Comparison of ENCODE assay signal across 25 cellular contexts in the genomic region with DNA sequence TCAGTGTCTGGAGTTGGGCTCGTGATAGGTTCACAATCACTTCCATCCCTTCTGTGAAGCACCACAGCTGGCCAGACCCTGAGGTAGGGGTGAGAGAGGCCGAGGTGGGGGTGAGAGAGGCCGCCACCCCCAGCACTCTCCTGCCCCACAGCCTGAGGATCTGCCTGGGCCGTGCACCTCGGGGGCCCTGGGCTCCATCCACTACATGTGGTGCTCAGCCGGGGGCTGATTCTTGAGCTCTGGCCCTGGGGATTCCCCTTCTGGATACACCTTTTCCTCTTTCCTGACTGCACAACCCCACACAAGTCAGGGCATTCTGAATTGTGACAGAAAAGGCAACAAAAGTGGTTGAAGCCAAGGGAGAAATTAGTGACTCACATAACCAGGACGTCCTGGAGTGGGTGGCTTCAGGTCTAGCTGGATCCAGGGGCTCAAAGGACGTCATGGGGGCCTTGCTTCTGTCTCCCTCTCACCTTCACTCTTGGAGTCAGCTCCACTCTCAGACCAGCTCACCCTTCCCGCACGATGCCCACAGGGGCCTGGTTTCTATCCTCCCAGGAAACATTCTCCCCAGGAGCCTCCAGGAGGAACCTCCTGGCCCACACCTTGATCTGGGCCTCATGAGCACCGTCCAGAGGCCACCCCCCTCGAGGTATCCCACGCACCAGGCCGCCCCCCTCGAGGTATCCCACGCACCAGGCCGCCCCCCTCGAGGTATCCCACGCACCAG. TPM values are rescaled to one million over a fixed set of nuclear protein-coding genes. Genes with fewer than 3 reads are reported as not detected.
DNase-seq lines count a peak whose midpoint lies in the region; ATAC-seq, FAIRE-seq and TF ChIP-seq lines count a peak whose summit lies in the region.
"Had no signal": no experiment of that assay in that cellular context is flagged by ENCODE, and none has a peak within 500 bp of the region (broad histone marks: within the 10 kb centered on the region; RNA-seq: fewer than 3 reads in every experiment).

No MANE protein-coding gene starts in this region.

- H3K9me3 Mint-ChIP-seq in activated CD4-positive, alpha-beta memory T cell treated with anti-CD3 and anti-CD28 coated beads, Interleukin-2, amount 10 ng/mL, durations not matched to agents 7 days and 5 days: no peaks in the 10 kb centered on the region
- H3K9me3 Mint-ChIP-seq in activated CD4-positive, alpha-beta memory T cell treated with anti-CD3 and anti-CD28 coated beads for 36 hours: no peaks in the 10 kb centered on the region
- H3K9me3 Mint-ChIP-seq in astrocyte (ENCODE audit: unreplicated experiment): peaks cover 2% of the 10 kb centered on the region
- no peaks in the 10 kb centered on the region for H3K9me3 Mint-ChIP-seq in osteocyte (ENCODE audit: unreplicated experiment)
- H3K9me3 Mint-ChIP-seq: activated naive CD4-positive, alpha-beta T cell treated with anti-CD3 and anti-CD28 coated beads for 36 hours; activated T-cell treated with anti-CD3 and anti-CD28 coated beads, Interleukin-2, amount 50 U/mL, for 24 hours had no signal

- DNase-seq in activated CD4-positive, alpha-beta memory T cell treated with anti-CD3 and anti-CD28 coated beads, Interleukin-2, amount 10 ng/mL, durations not matched to agents 7 days and 5 days: no peak
- DNase-seq in activated CD4-positive, alpha-beta memory T cell treated with anti-CD3 and anti-CD28 coated beads for 36 hours: no peak
- peak; percentile 26 for DNase-seq in GM23248
- DNase-seq in astrocyte (ENCODE audit: low read depth): no peak
- peak; percentile 84 for DNase-seq in osteoblast (ENCODE audit: insufficient read length, low spot score, missing footprints)
- DNase-seq in small intestine: no peak
- DNase-seq in osteocyte (ENCODE audit: extremely low spot score, unreplicated experiment): no peak
- DNase-seq: activated CD8-positive, alpha-beta memory T cell treated with anti-CD3 and anti-CD28 coated beads for 24 hours; activated naive CD4-positive, alpha-beta T cell treated with anti-CD3 and anti-CD28 coated beads for 36 hours; activated T-cell treated with anti-CD3 and anti-CD28 coated beads, Interleukin-2, amount 50 U/mL, for 24 hours; EL; kidney glomerular epithelial cell; NCI-H1092; NCI-H187; NCI-H2171 treated with DMSO at 0.1 percent for 48 hours; NCI-H526; stimulated activated CD4-positive, alpha-beta T cell treated with anti-CD3 and anti-CD28 coated beads, Interleukin-1b, Interleukin-23, amount 100 ng/mL, for 48 hours; T1000 had no signal

- POLR2A ChIA-PET in activated CD4-positive, alpha-beta memory T cell treated with anti-CD3 and anti-CD28 coated beads, Interleukin-2, amount 10 ng/mL, durations not matched to agents 7 days and 5 days (lab: Charles Lee): interaction anchor here (1.3 to 3.8 kb wide), 3 partner anchors 8 to 27 kb away, joined by 4 to 30 read pairs (median 11); no protein-coding TSS in a partner anchor
- POLR2A ChIA-PET in activated CD4-positive, alpha-beta memory T cell treated with anti-CD3 and anti-CD28 coated beads for 36 hours (lab: Charles Lee): no interaction called here

- H3K4me2 ChIP-seq in GM23248 (ENCODE audit: unreplicated experiment) (no peak overlapping the region), astrocyte (ENCODE audit: low read length) (no peak overlapping the region), osteoblast (ENCODE audit: insufficient read depth, low read length) (no peak overlapping the region)

- H3K36me3 Mint-ChIP-seq in activated CD4-positive, alpha-beta memory T cell treated with anti-CD3 and anti-CD28 coated beads, Interleukin-2, amount 10 ng/mL, durations not matched to agents 7 days and 5 days (ENCODE audit: low read depth): peaks cover 5% of the 10 kb centered on the region
- H3K36me3 Mint-ChIP-seq in activated CD4-positive, alpha-beta memory T cell treated with anti-CD3 and anti-CD28 coated beads for 36 hours: no peaks in the 10 kb centered on the region
- H3K36me3 Mint-ChIP-seq in astrocyte (ENCODE audit: low read depth, unreplicated experiment) (no peaks in the 10 kb centered on the region), osteocyte (ENCODE audit: unreplicated experiment) (no peaks in the 10 kb centered on the region)

- intact Hi-C loops in activated CD4-positive, alpha-beta memory T cell treated with anti-CD3 and anti-CD28 coated beads for 36 hours (cut with micrococcal nuclease): no loop called here

- no peaks in the 10 kb centered on the region for H3K4me1 ChIP-seq in GM23248 (ENCODE audit: insufficient read depth)
- no peaks in the 10 kb centered on the region for H3K4me1 ChIP-seq in astrocyte (ENCODE audit: insufficient read depth, low read length)
- H3K4me1 ChIP-seq in osteoblast (ENCODE audit: insufficient read depth, low read length): no peaks in the 10 kb centered on the region
- no peaks in the 10 kb centered on the region for H3K4me1 ChIP-seq in small intestine (ENCODE audit: control insufficient read depth in 2 of 2, insufficient read depth in 1 of 2, low read depth in 1 of 2, low read length in 1 of 2)
- H3K4me1 ChIP-seq: psoas muscle, suprapubic skin had no signal

- peaks cover 3% of the 10 kb centered on the region for H3K27me3 Mint-ChIP-seq in activated CD4-positive, alpha-beta memory T cell treated with anti-CD3 and anti-CD28 coated beads, Interleukin-2, amount 10 ng/mL, durations not matched to agents 7 days and 5 days
- peaks cover 2% of the 10 kb centered on the region for H3K27me3 Mint-ChIP-seq in activated CD4-positive, alpha-beta memory T cell treated with anti-CD3 and anti-CD28 coated beads for 36 hours
- peaks cover 29% of the 10 kb centered on the region for H3K27me3 Mint-ChIP-seq in astrocyte (ENCODE audit: low read depth, unreplicated experiment)
- H3K27me3 Mint-ChIP-seq in osteocyte (ENCODE audit: unreplicated experiment): peaks cover 25% of the 10 kb centered on the region
- H3K27me3 Mint-ChIP-seq: activated T-cell treated with anti-CD3 and anti-CD28 coated beads, Interleukin-2, amount 50 U/mL, for 24 hours had no signal

- H4K20me1 ChIP-seq in GM23248 (ENCODE audit: insufficient read depth) (no peaks in the 10 kb centered on the region), astrocyte (ENCODE audit: insufficient read depth, low read length) (no peaks in the 10 kb centered on the region), osteoblast (ENCODE audit: insufficient read depth, low read length) (no peaks in the 10 kb centered on the region)

- H3K9me2 ChIP-seq in GM23248 (ENCODE audit: insufficient read depth): no peaks in the 10 kb centered on the region

- no peak overlapping the region for H2AFZ ChIP-seq in GM23248
- no peak overlapping the region for H2AFZ ChIP-seq in astrocyte (ENCODE audit: low read depth, low read length)
- H2AFZ ChIP-seq in osteoblast (ENCODE audit: low read length): no peak overlapping the region

- no peaks in the 10 kb centered on the region for H3K9me3 ChIP-seq in GM23248 (ENCODE audit: low read depth)
- peaks cover 4% of the 10 kb centered on the region for H3K9me3 ChIP-seq in astrocyte (ENCODE audit: insufficient read depth, low read depth, low read length)
- no peaks in the 10 kb centered on the region for H3K9me3 ChIP-seq in osteoblast (ENCODE audit: low read depth, low read length)
- H3K9me3 ChIP-seq in small intestine (ENCODE audit: control insufficient read depth, low read depth): no peaks in the 10 kb centered on the region
- H3K9me3 ChIP-seq: psoas muscle, suprapubic skin had no signal

- no peaks in the 10 kb centered on the region for H3K79me2 ChIP-seq in GM23248 (ENCODE audit: insufficient read depth)
- no peaks in the 10 kb centered on the region for H3K79me2 ChIP-seq in astrocyte (ENCODE audit: insufficient read depth, low read length)
- H3K79me2 ChIP-seq in osteoblast (ENCODE audit: insufficient read depth, low read length): no peaks in the 10 kb centered on the region

- no peak for TF ChIP-seq CTCF in astrocyte (IDR thresholded peaks at IDR 0.05; ENCODE audit: insufficient read depth, low read depth, low read length)
- no peak for TF ChIP-seq CTCF in osteoblast (IDR thresholded peaks at IDR 0.05; ENCODE audit: extremely low read depth, low read depth, low read length)
- TF ChIP-seq CTCF in osteocyte (IDR thresholded peaks at IDR 0.05): no peak

- FAIRE-seq in astrocyte (lab: Jason Lieb, UNC) (no peak), small intestine (lab: Jason Lieb, UNC) (no peak)
- FAIRE-seq: GM12892, H54, urothelium cell line had no signal

- 0 out of 2 replicates have a peak, but pooled peaks cover 4% of the 10 kb centered on the region for H3K27me3 ChIP-seq in GM23248 (replicated peaks; ENCODE audit: insufficient read depth)
- peaks cover 18% of the 10 kb centered on the region for H3K27me3 ChIP-seq in astrocyte (ENCODE audit: insufficient read depth, low read length)
- peaks cover 3% of the 10 kb centered on the region for H3K27me3 ChIP-seq in osteoblast (ENCODE audit: insufficient read depth, low read length)
- H3K27me3 ChIP-seq in small intestine (ENCODE audit: control insufficient read depth in 2 of 2, insufficient read depth in 2 of 2, low read length in 2 of 2): peaks cover 0 to 2% of the 10 kb centered on the region in 2 donors

- H3K36me3 ChIP-seq in GM23248 (ENCODE audit: low read depth) (no peaks in the 10 kb centered on the region), astrocyte (ENCODE audit: insufficient read depth, low read length) (no peaks in the 10 kb centered on the region), osteoblast (ENCODE audit: insufficient read depth, low read length) (no peaks in the 10 kb centered on the region), small intestine (ENCODE audit: control insufficient read depth in 2 of 2, insufficient read depth in 2 of 2, low read length in 2 of 2) (no peaks in the 10 kb centered on the region)
- H3K36me3 ChIP-seq: suprapubic skin had no signal

- peak overlapping the region; percentile 19 for H3K27ac Mint-ChIP-seq in activated CD4-positive, alpha-beta memory T cell treated with anti-CD3 and anti-CD28 coated beads, Interleukin-2, amount 10 ng/mL, durations not matched to agents 7 days and 5 days
- no peak overlapping the region for H3K27ac Mint-ChIP-seq in activated CD4-positive, alpha-beta memory T cell treated with anti-CD3 and anti-CD28 coated beads for 36 hours
- H3K27ac Mint-ChIP-seq in astrocyte (ENCODE audit: unreplicated experiment): peak overlapping the region; percentile 53
- H3K27ac Mint-ChIP-seq in osteocyte (ENCODE audit: unreplicated experiment): no peak overlapping the region
- H3K27ac Mint-ChIP-seq: activated naive CD4-positive, alpha-beta T cell treated with anti-CD3 and anti-CD28 coated beads for 36 hours; activated T-cell treated with anti-CD3 and anti-CD28 coated beads, Interleukin-2, amount 50 U/mL, for 24 hours had no signal

- CTCF ChIA-PET in activated CD4-positive, alpha-beta memory T cell treated with anti-CD3 and anti-CD28 coated beads, Interleukin-2, amount 10 ng/mL, durations not matched to agents 7 days and 5 days (lab: Charles Lee): interaction anchor here (0.9 kb wide), 1 partner anchor 28 kb away, joined by 3 read pairs; no protein-coding TSS in a partner anchor
- CTCF ChIA-PET in activated CD4-positive, alpha-beta memory T cell treated with anti-CD3 and anti-CD28 coated beads for 36 hours (lab: Charles Lee): interaction anchor here (0.8 kb wide), 1 partner anchor 17 kb away, joined by 3 read pairs; no protein-coding TSS in a partner anchor

- H3K4me3 Mint-ChIP-seq in activated CD4-positive, alpha-beta memory T cell treated with anti-CD3 and anti-CD28 coated beads, Interleukin-2, amount 10 ng/mL, durations not matched to agents 7 days and 5 days: no peak overlapping the region
- no peak overlapping the region for H3K4me3 Mint-ChIP-seq in activated CD4-positive, alpha-beta memory T cell treated with anti-CD3 and anti-CD28 coated beads for 36 hours
- no peak overlapping the region for H3K4me3 Mint-ChIP-seq in astrocyte (ENCODE audit: unreplicated experiment)
- no peak overlapping the region for H3K4me3 Mint-ChIP-seq in osteocyte (ENCODE audit: unreplicated experiment)
- H3K4me3 Mint-ChIP-seq: activated naive CD4-positive, alpha-beta T cell treated with anti-CD3 and anti-CD28 coated beads for 36 hours; activated T-cell treated with anti-CD3 and anti-CD28 coated beads, Interleukin-2, amount 50 U/mL, for 24 hours had no signal

- no peaks in the 10 kb centered on the region for H3F3A ChIP-seq in GM23248 (ENCODE audit: insufficient read depth)

- peaks cover 26% of the 10 kb centered on the region for H3K4me1 Mint-ChIP-seq in activated CD4-positive, alpha-beta memory T cell treated with anti-CD3 and anti-CD28 coated beads, Interleukin-2, amount 10 ng/mL, durations not matched to agents 7 days and 5 days
- H3K4me1 Mint-ChIP-seq in activated CD4-positive, alpha-beta memory T cell treated with anti-CD3 and anti-CD28 coated beads for 36 hours (ENCODE audit: low read depth): peaks cover 21% of the 10 kb centered on the region
- H3K4me1 Mint-ChIP-seq in astrocyte (ENCODE audit: low read depth, unreplicated experiment): no peaks in the 10 kb centered on the region
- no peaks in the 10 kb centered on the region for H3K4me1 Mint-ChIP-seq in osteocyte (ENCODE audit: unreplicated experiment)

- H3K9ac ChIP-seq in GM23248 (no peak overlapping the region), astrocyte (ENCODE audit: low read length) (no peak overlapping the region)

- H3K27ac ChIP-seq in GM23248 (no peak overlapping the region), astrocyte (ENCODE audit: low read depth, low read length) (no peak overlapping the region), osteoblast (ENCODE audit: low read depth, low read length) (no peak overlapping the region), small intestine (ENCODE audit: low read depth in 1 of 2, low read length in 1 of 2) (no peak overlapping the region)
- H3K27ac ChIP-seq: C4-2B, psoas muscle, suprapubic skin had no signal

- H3K4me3 ChIP-seq in GM23248: no peak overlapping the region
- no peak overlapping the region for H3K4me3 ChIP-seq in astrocyte (ENCODE audit: insufficient read depth, low read depth, low read length)
- H3K4me3 ChIP-seq in osteoblast (ENCODE audit: insufficient read depth, low read length): no peak overlapping the region
- no peak overlapping the region for H3K4me3 ChIP-seq in small intestine (ENCODE audit: low read depth in 1 of 2, low read length in 2 of 2)
- H3K4me3 ChIP-seq: psoas muscle, suprapubic skin had no signal

- no peak for ATAC-seq in GM21825 (IDR thresholded peaks at IDR 0.05; ENCODE audit: unreplicated experiment)

- 67 to 69% methylated on average over 17 to 19 of the region's 19 CpGs for WGBS in GM23248 (ENCODE audit: low coverage in 1 of 2, low lambda C conversion rate in 2 of 2, missing lambda C conversion rate in 2 of 2), 2 experiments
- WGBS in small intestine, 3 donors: 61 to 71% (median 63%) methylated on average over 13 to 19 of the region's 19 CpGs

- in situ Hi-C loops in GM23248 (cut with MboI): no loop called here

RNA-seq across cellular contexts. Expression of gene FBRSL1, which starts 12.1 kb away (rescaled TPM):
- 10 to 100 TPM; 36.7 to 47.0 TPM for total RNA-seq in activated CD4-positive, alpha-beta memory T cell treated with anti-CD3 and anti-CD28 coated beads, Interleukin-2, amount 10 ng/mL, durations not matched to agents 7 days and 5 days
- total RNA-seq in activated CD4-positive, alpha-beta memory T cell treated with anti-CD3 and anti-CD28 coated beads for 36 hours: 10 to 100 TPM; 38.8 to 41.7 TPM
- total RNA-seq in GM23248 (2014; rRNA removed; shearing (Covaris generic)): 3.7 and 4.6 TPM in 2 replicates
- polyA plus RNA-seq in GM23248 (2016; fragmentation: Nextera tagmentation; extraction: Ambion mirVana) (0.63 and 0.86 TPM in 2 replicates), small intestine (10 to 100 TPM; 24.3 to 37.6 (median 27.5) TPM)
- total RNA-seq in astrocyte (36.6 and 43.8 TPM in 2 replicates), osteoblast (2.7 and 12.3 TPM in 2 replicates), osteocyte (42.1 and 46.2 TPM in 2 replicates)

Comparison
In these comparisons a context has a peak if more than half of its experiments do, and no peak if none do; other contexts are left out.
1. H3K27ac Mint-ChIP-seq: peak in activated CD4-positive, alpha-beta memory T cell treated with anti-CD3 and anti-CD28 coated beads, Interleukin-2, amount 10 ng/mL, durations not matched to agents 7 days and 5 days (single experiment) and astrocyte (single experiment); none in activated CD4-positive, alpha-beta memory T cell treated with anti-CD3 and anti-CD28 coated beads for 36 hours (single experiment) and osteocyte (single experiment).
2. DNase-seq: peak in GM23248 (single experiment) and osteoblast (single experiment); none in activated CD4-positive, alpha-beta memory T cell treated with anti-CD3 and anti-CD28 coated beads, Interleukin-2, amount 10 ng/mL, durations not matched to agents 7 days and 5 days (single experiment), activated CD4-positive, alpha-beta memory T cell treated with anti-CD3 and anti-CD28 coated beads for 36 hours (single experiment), astrocyte (single experiment), small intestine (single experiment) and osteocyte (single experiment).